8 cellular contexts compared by ENCODE assay signal in genomic region chr5:154611341-154611767, GRCh38.
DNase-seq lines count a peak whose midpoint lies in the region; ATAC-seq lines count a peak whose summit lies in the region.

No MANE protein-coding gene starts in this region.

- no peaks in the 10 kb centered on the region for H3K9me3 ChIP-seq in iPS-18c (ENCODE audit: control insufficient read depth, insufficient read depth, low read length)

- DNase-seq in DMS53 (lab: John Stamatoyannopoulos, UW), result peak; percentile 35
- DNase-seq in DMS53 treated with DMSO at 0.1 percent for 48 hours (lab: John Stamatoyannopoulos, UW; ENCODE audit: unreplicated experiment), result no peak
- peak; percentile 17 for DNase-seq in astrocyte of the hippocampus (ENCODE audit: low read depth, low spot score)
- DNase-seq in skeletal muscle cell (ENCODE audit: low read depth), result no peak
- no peak for DNase-seq in SW480 (ENCODE audit: low spot score)
- DNase-seq in activated gamma-delta T cell (lab: John Stamatoyannopoulos, UW), result no peak

- ATAC-seq in GM21447 (IDR thresholded peaks at IDR 0.05; ENCODE audit: unreplicated experiment), result no peak

- peak overlapping the region; percentile 63 for H3K4me3 ChIP-seq in iPS-18c (ENCODE audit: insufficient read depth, low read depth, low read length)
- peak overlapping the region; percentile 36 for H3K4me3 ChIP-seq in skeletal muscle cell (ENCODE audit: low read depth, low read length)

Comparison
In these comparisons a context has a peak if more than half of its experiments do, and no peak if none do; other contexts are left out.
1. DNase-seq: peak in DMS53 (single experiment) and astrocyte of the hippocampus (single experiment); none in DMS53 treated with DMSO at 0.1 percent for 48 hours (single experiment), skeletal muscle cell (single experiment), SW480 (single experiment) and activated gamma-delta T cell (single experiment).